In the genomic region with DNA sequence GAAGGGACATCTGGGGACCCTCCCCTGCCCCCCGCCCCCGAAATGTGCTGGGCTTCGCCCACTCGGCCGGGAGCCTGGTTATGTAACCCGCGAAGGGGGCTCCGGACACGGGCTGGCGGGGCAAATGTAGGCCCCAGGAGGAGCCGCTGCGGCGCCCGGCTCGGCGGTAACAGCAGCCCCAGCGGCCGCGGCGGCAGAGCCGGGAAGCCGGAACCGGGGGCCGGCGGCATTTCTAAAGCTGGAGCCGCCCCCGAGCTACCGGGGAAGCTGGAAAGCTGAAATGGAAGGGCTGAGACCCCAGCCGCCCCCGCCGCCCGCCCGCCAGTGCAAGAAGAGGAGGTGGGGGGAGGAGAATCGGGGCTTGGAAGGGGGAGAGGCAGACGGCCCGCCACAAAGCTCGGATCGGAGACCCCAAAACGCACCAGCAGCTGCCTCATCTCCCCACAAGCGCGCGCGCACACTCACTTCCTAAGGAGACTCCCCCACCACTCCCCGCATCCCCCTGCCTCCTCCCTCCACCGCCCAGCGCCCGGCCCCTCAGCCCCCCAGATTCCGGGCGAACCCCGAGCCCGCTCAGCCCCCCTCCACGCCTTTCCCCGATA, we compare ENCODE assay signal across 1 cellular context.
TF ChIP-seq lines count a peak whose summit lies in the region.

No MANE protein-coding gene starts in this region.

TF ChIP-seq in GM23338, 12 proteins besides CTCF, POLR2A, EP300 and RAD21 (continued from another document):
- no peak for TF ChIP-seq ZNF462 (CRISPR knock-in tag; IDR thresholded peaks at IDR 0.05)
- no peak for TF ChIP-seq STAT1 (IDR thresholded peaks at IDR 0.05; ENCODE audit: unreplicated experiment)
- no peak for TF ChIP-seq EZH2phosphoT487 (IDR thresholded peaks at IDR 0.05; ENCODE audit: unreplicated experiment)
- TF ChIP-seq JUNB (IDR thresholded peaks at IDR 0.05; ENCODE audit: unreplicated experiment), result no peak
